1 cellular context compared by ENCODE assay signal in genomic region chr3:47418167-47419082, GRCh38.
TF ChIP-seq lines count a peak whose summit lies in the region.

No MANE protein-coding gene starts in this region.

TF ChIP-seq in HepG2, 621 proteins besides CTCF, POLR2A, EP300 and RAD21:
- TF ChIP-seq NR2C2 (CRISPR knock-in tag; IDR thresholded peaks at IDR 0.05; ENCODE audit: borderline replicate concordance) (no peak), ZNF382 (CRISPR knock-in tag; IDR thresholded peaks at IDR 0.05; ENCODE audit: borderline replicate concordance) (no peak), RBM22 (optimal IDR thresholded peaks at IDR 0.05; ENCODE audit: low read length) (peak; percentile 32), MXD1 (CRISPR knock-in tag; IDR thresholded peaks at IDR 0.05) (no peak), DR1 (CRISPR knock-in tag; IDR thresholded peaks at IDR 0.05) (no peak), AGO2 (optimal IDR thresholded peaks at IDR 0.05; ENCODE audit: low read depth, low read length) (peak; percentile 48), ZSCAN25 (CRISPR knock-in tag; IDR thresholded peaks at IDR 0.05) (no peak), HNRNPK (IDR thresholded peaks at IDR 0.05; ENCODE audit: low read depth, low read length, poor library complexity, severe bottlenecking) (peak; percentile 79)
TF ChIP-seq in HepG2: peak in this region for 3.
